23 cellular contexts compared by ENCODE assay signal in the genomic region with DNA sequence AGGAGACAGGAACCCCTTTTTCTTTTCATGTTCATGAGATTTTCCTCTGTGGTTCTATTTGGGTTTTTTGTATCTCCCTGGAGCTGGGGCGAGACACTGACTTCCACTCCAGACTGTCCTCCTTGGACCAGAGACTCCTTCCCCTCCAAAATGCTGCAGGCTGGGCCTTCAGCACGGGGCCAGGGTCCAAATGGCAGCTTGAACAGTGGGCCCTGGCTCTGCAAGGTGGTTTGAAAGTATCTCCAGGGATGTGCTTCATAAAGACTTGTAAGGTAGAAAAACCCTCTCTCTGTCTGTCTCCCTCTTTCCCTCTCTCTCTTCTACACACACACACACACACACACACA.
DNase-seq lines count a peak whose midpoint lies in the region; ATAC-seq and TF ChIP-seq lines count a peak whose summit lies in the region.
"Had no signal": no experiment of that assay in that cellular context is flagged by ENCODE, and none has a peak within 500 bp of the region (broad histone marks: within the 10 kb centered on the region; RNA-seq: fewer than 3 reads in every experiment).

No MANE protein-coding gene starts in this region.

- no peaks in the 10 kb centered on the region for H3K23me2 ChIP-seq in H9 (ENCODE audit: insufficient read length, low read depth, low read length, poor library complexity, severe bottlenecking)

- no peak overlapping the region for H4K91ac ChIP-seq in H9 (ENCODE audit: insufficient read length, low read depth, low read length)

- no peak overlapping the region for H3K4me2 ChIP-seq in H9 (ENCODE audit: insufficient read depth, insufficient read length, low read length)

- no peaks in the 10 kb centered on the region; the same call in 1 of the 2 replicates for H3K27me3 Mint-ChIP-seq in H9 (ENCODE audit: low read depth)
- H3K27me3 Mint-ChIP-seq: activated naive CD4-positive, alpha-beta T cell treated with anti-CD3 and anti-CD28 coated beads, Interleukin-2, amount 10 ng/mL, durations not matched to agents 7 days and 5 days; stimulated activated naive B cell treated with anti-CD40 and anti-IgM and Interleukin-4, amounts not matched to agents 10 μg/mL and 1 μg/mL and 100 μg/mL, for 72 hours had no signal

- peak overlapping the region; percentile 62 to 73 for H3K27ac ChIP-seq in right atrium auricular region
- H3K27ac ChIP-seq in urinary bladder (ENCODE audit: low read depth) = peak overlapping the region; percentile 18
- H3K27ac ChIP-seq in H9 (ENCODE audit: insufficient read length, low read depth, low read length) = no peak overlapping the region
- H3K27ac ChIP-seq: lower lobe of right lung, neutrophil, right lobe of liver, upper lobe of right lung had no signal

- H3K56ac ChIP-seq in H9 (ENCODE audit: insufficient read length, low read depth, low read length) = no peak overlapping the region

- no peak overlapping the region for H3K14ac ChIP-seq in H9 (ENCODE audit: insufficient read depth, low read length)

- no peak overlapping the region for H3K27ac Mint-ChIP-seq in H9
- H3K27ac Mint-ChIP-seq: activated CD8-positive, alpha-beta T cell treated with anti-CD3 and anti-CD28 coated beads, Interleukin-2, amount 10 ng/mL, durations not matched to agents 7 days and 5 days; activated naive CD4-positive, alpha-beta T cell treated with anti-CD3 and anti-CD28 coated beads, Interleukin-2, amount 10 ng/mL, durations not matched to agents 7 days and 5 days; stimulated activated naive B cell treated with anti-CD40 and anti-IgM and Interleukin-4, amounts not matched to agents 10 μg/mL and 1 μg/mL and 100 μg/mL, for 72 hours had no signal

- no peak overlapping the region for H3K18ac ChIP-seq in H9 (ENCODE audit: insufficient read length, low read depth, low read length)

- H3K9me3 Mint-ChIP-seq in H9 = peaks cover 0 to 2% of the 10 kb centered on the region in 2 experiments; a peak in 1 of 5 replicates
- H3K9me3 Mint-ChIP-seq: activated naive CD4-positive, alpha-beta T cell treated with anti-CD3 and anti-CD28 coated beads, Interleukin-2, amount 10 ng/mL, durations not matched to agents 7 days and 5 days; activated T-cell treated with anti-CD3 and anti-CD28 coated beads, Interleukin-2, amount 50 U/mL, for 4 hours; stimulated activated naive B cell treated with anti-CD40 and anti-IgM and Interleukin-4, amounts not matched to agents 10 μg/mL and 1 μg/mL and 100 μg/mL, for 72 hours had no signal

- intact Hi-C loops in sciatic nerve (cut with DNase I) = no loop called here

- peak; percentile 11 for DNase-seq in activated CD8-positive, alpha-beta memory T cell treated with anti-CD3 and anti-CD28 coated beads for 24 hours
- DNase-seq in activated CD8-positive, alpha-beta memory T cell treated with anti-CD3 and anti-CD28 coated beads, Interleukin-2, amount 50 U/mL, for 48 hours = no peak
- peak; percentile 16 for DNase-seq in right atrium auricular region (ENCODE audit: low spot score)
- peak; percentile 30 for DNase-seq in sciatic nerve (ENCODE audit: low spot score)
- no peak for DNase-seq in H9
- DNase-seq in NCI-H1105 (lab: John Stamatoyannopoulos, UW) = no peak
- DNase-seq: activated CD4-positive, CD25-positive, alpha-beta regulatory T cell; activated CD8-positive, alpha-beta T cell treated with anti-CD3 and anti-CD28 coated beads, Interleukin-2, amount 10 ng/mL, durations not matched to agents 7 days and 5 days; activated naive CD4-positive, alpha-beta T cell treated with anti-CD3 and anti-CD28 coated beads, Interleukin-2, amount 10 ng/mL, durations not matched to agents 7 days and 5 days; activated T-cell treated with anti-CD3 and anti-CD28 coated beads, Interleukin-2, amount 50 U/mL, for 4 hours; DND-41; lower lobe of right lung; NCI-H1092 treated with DMSO at 0.1 percent for 48 hours; NCI-H2029 treated with DMSO at 0.1 percent for 48 hours; NK-92 treated with Interleukin-12 subunit alpha and Interleukin-12 subunit beta, amount 100 ng/mL, for 24 hours; stimulated activated CD4-positive, alpha-beta T cell treated with anti-CD3 and anti-CD28 coated beads, Interleukin-1b, Interleukin-23, amount 100 ng/mL, for 48 hours; stimulated activated naive B cell treated with anti-CD40 and anti-IgM and Interleukin-4, amounts not matched to agents 10 μg/mL and 1 μg/mL and 100 μg/mL, for 72 hours; T-helper 9 cell; upper lobe of right lung had no signal

- H3K4me3 Mint-ChIP-seq in H9 = no peak overlapping the region
- H3K4me3 Mint-ChIP-seq: activated CD8-positive, alpha-beta T cell treated with anti-CD3 and anti-CD28 coated beads, Interleukin-2, amount 10 ng/mL, durations not matched to agents 7 days and 5 days; activated naive CD4-positive, alpha-beta T cell treated with anti-CD3 and anti-CD28 coated beads, Interleukin-2, amount 10 ng/mL, durations not matched to agents 7 days and 5 days; activated T-cell treated with anti-CD3 and anti-CD28 coated beads, Interleukin-2, amount 50 U/mL, for 4 hours; stimulated activated naive B cell treated with anti-CD40 and anti-IgM and Interleukin-4, amounts not matched to agents 10 μg/mL and 1 μg/mL and 100 μg/mL, for 72 hours had no signal

- H2BK120ac ChIP-seq in H9 (ENCODE audit: low read depth, low read length, poor library complexity, severe bottlenecking) = no peak overlapping the region

- no peaks in the 10 kb centered on the region for H3K79me2 ChIP-seq in H9 (ENCODE audit: insufficient read depth, low read length)

- H3K4me3 ChIP-seq in right atrium auricular region (no peak overlapping the region), urinary bladder (ENCODE audit: low read depth, low read length) (no peak overlapping the region)
- H3K4me3 ChIP-seq: lower lobe of right lung, right lobe of liver, upper lobe of right lung had no signal

- ATAC-seq in sciatic nerve (no peak), HG02642 (IDR thresholded peaks at IDR 0.05; ENCODE audit: poor library complexity, unreplicated experiment) (no peak)
- ATAC-seq: activated CD8-positive, alpha-beta T cell treated with anti-CD3 and anti-CD28 coated beads, Interleukin-2, amount 10 ng/mL, durations not matched to agents 7 days and 5 days; activated T-cell treated with anti-CD3 and anti-CD28 coated beads, Interleukin-2, amount 50 U/mL, for 4 hours; stimulated activated naive B cell treated with anti-CD40 and anti-IgM and Interleukin-4, amounts not matched to agents 10 μg/mL and 1 μg/mL and 100 μg/mL, for 72 hours had no signal

- no peak overlapping the region for H2BK20ac ChIP-seq in H9 (ENCODE audit: low read depth, low read length, poor library complexity, severe bottlenecking)

- peaks cover 11 to 14% of the 10 kb centered on the region in 2 experiments for H3K4me1 Mint-ChIP-seq in H9
- H3K4me1 Mint-ChIP-seq: activated naive CD4-positive, alpha-beta T cell treated with anti-CD3 and anti-CD28 coated beads, Interleukin-2, amount 10 ng/mL, durations not matched to agents 7 days and 5 days; stimulated activated naive B cell treated with anti-CD40 and anti-IgM and Interleukin-4, amounts not matched to agents 10 μg/mL and 1 μg/mL and 100 μg/mL, for 72 hours had no signal

- WGBS in urinary bladder = 86% methylated on average over 2 of the region's 2 CpGs
- no CpG with 5 or more reads among the region's 2 CpGs for WGBS in H9 (ENCODE audit: extremely low coverage, insufficient read length, low lambda C conversion rate)

- H2BK12ac ChIP-seq in H9 (ENCODE audit: insufficient read length, low read depth, low read length) = no peak overlapping the region

- peaks cover 4 to 10% (median 4%) of the 10 kb centered on the region in 3 experiments; a peak in 6 of 7 replicates for H3K36me3 Mint-ChIP-seq in H9 (ENCODE audit: insufficient read depth in 1 of 3, low read depth in 3 of 3)
- H3K36me3 Mint-ChIP-seq: activated naive CD4-positive, alpha-beta T cell treated with anti-CD3 and anti-CD28 coated beads, Interleukin-2, amount 10 ng/mL, durations not matched to agents 7 days and 5 days; stimulated activated naive B cell treated with anti-CD40 and anti-IgM and Interleukin-4, amounts not matched to agents 10 μg/mL and 1 μg/mL and 100 μg/mL, for 72 hours had no signal

- no peak overlapping the region for H3T11ph ChIP-seq in H9 (ENCODE audit: low read length)

- H3K4me1 ChIP-seq in right atrium auricular region (peaks cover 0 to 26% of the 10 kb centered on the region in 2 donors), urinary bladder (ENCODE audit: insufficient read depth) (no peaks in the 10 kb centered on the region), H9 (ENCODE audit: insufficient read depth, low read length) (no peaks in the 10 kb centered on the region; the same call in 1 of the 2 replicates)
- H3K4me1 ChIP-seq: right lobe of liver, upper lobe of right lung had no signal

- no peaks in the 10 kb centered on the region for H3K27me3 ChIP-seq in right atrium auricular region
- H3K27me3 ChIP-seq in H9 (ENCODE audit: insufficient read depth, low read length) = no peaks in the 10 kb centered on the region
- H3K27me3 ChIP-seq: neutrophil, right lobe of liver, upper lobe of right lung had no signal

- no peak overlapping the region for H3K4ac ChIP-seq in H9 (ENCODE audit: low read depth, low read length)

- no peak overlapping the region for H2BK5ac ChIP-seq in H9 (ENCODE audit: insufficient read length, low read length)

- H4K8ac ChIP-seq in H9 (replicated peaks; ENCODE audit: insufficient read length, low read depth, low read length) = no peak overlapping the region

- H3K36me3 ChIP-seq in right atrium auricular region (no peaks in the 10 kb centered on the region), urinary bladder (ENCODE audit: insufficient read depth) (no peaks in the 10 kb centered on the region)
- H3K36me3 ChIP-seq: lower lobe of right lung, neutrophil, right lobe of liver, upper lobe of right lung had no signal

- H4K5ac ChIP-seq in H9 (ENCODE audit: insufficient read length, low read depth, low read length) = no peak overlapping the region

- no peaks in the 10 kb centered on the region for H4K20me1 ChIP-seq in H9 (ENCODE audit: control insufficient read depth, insufficient read depth, insufficient read length)

- H3K9ac ChIP-seq in H9 (ENCODE audit: extremely low read depth, insufficient read length, low read length) = no peak overlapping the region

- no peak overlapping the region for H2BK15ac ChIP-seq in H9 (ENCODE audit: low read depth, low read length)

- H2AK5ac ChIP-seq in H9 (ENCODE audit: insufficient read length, low read length) = no peak overlapping the region

- TF ChIP-seq CTCF in right atrium auricular region (IDR thresholded peaks at IDR 0.05) (no peak), H9 (conservative IDR thresholded peaks at IDR 0.05) (no peak)

- no peak overlapping the region for H3K23ac ChIP-seq in H9 (ENCODE audit: insufficient read length, low read depth, low read length)

- no peaks in the 10 kb centered on the region for H3K79me1 ChIP-seq in H9 (ENCODE audit: insufficient read depth, low read depth, low read length, poor library complexity, severe bottlenecking)

- H3K9me3 ChIP-seq in right atrium auricular region (no peaks in the 10 kb centered on the region), H9 (ENCODE audit: control insufficient read depth, low read depth, low read length) (no peaks in the 10 kb centered on the region)
- H3K9me3 ChIP-seq: lower lobe of right lung, neutrophil, right lobe of liver, upper lobe of right lung had no signal

- no peak overlapping the region for H2AFZ ChIP-seq in H9 (ENCODE audit: low read length)

Comparison
In these comparisons a context has a peak if more than half of its experiments do, and no peak if none do; other contexts are left out.
1. DNase-seq: peak in activated CD8-positive, alpha-beta memory T cell treated with anti-CD3 and anti-CD28 coated beads for 24 hours (single experiment), right atrium auricular region (single experiment) and sciatic nerve (single experiment); none in activated CD8-positive, alpha-beta memory T cell treated with anti-CD3 and anti-CD28 coated beads, Interleukin-2, amount 50 U/mL, for 48 hours (single experiment), H9 (single experiment) and NCI-H1105 (single experiment).